Comparison of ENCODE assay signal across 8 cellular contexts in the genomic region with DNA sequence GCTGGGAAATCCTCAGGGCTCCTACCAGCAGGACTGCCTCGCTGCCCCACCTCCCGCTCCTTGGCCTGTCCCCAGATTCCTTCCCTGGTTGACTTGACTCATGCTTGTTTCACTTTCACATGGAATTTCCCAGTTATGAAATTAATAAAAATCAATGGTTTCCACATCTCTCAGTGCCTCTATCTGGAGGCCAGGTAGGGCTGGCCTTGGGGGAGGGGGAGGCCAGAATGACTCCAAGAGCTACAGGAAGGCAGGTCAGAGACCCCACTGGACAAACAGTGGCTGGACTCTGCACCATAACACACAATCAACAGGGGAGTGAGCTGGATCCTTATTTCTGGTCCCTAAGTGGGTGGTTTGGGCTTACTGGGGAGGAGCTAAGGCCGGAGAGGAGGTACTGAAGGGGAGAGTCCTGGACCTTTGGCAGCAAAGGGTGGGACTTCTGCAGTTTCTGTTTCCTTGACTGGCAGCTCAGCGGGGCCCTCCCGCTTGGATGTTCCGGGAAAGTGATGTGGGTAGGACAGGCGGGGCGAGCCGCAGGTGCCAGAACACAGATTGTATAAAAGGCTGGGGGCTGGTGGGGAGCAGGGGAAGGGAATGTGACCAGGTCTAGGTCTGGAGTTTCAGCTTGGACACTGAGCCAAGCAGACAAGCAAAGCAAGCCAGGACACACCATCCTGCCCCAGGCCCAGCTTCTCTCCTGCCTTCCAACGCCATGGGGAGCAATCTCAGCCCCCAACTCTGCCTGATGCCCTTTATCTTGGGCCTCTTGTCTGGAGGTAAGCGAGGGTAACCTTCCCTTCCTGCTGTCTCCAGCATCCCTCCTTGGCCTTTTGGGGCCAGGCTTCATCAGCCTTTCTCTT. TPM values are rescaled to one million over a fixed set of nuclear protein-coding genes. Genes with fewer than 3 reads are reported as not detected.
DNase-seq lines count a peak whose midpoint lies in the region; ATAC-seq, FAIRE-seq and TF ChIP-seq lines count a peak whose summit lies in the region.

TSS of gene CFB (plus strand) at position 589 of the 863 bp plus-strand sequence. CDS start at position 716, 127 bp downstream.

- H3K27me3 ChIP-seq in hepatocyte (no peaks in the 10 kb centered on the region), spleen (replicated peaks in 1 of 7) (peaks cover 0 to 36% (median 0%) of the 10 kb centered on the region in 7 donors)

- H3K36me3 ChIP-seq in hepatocyte (replicated peaks; ENCODE audit: insufficient read depth, low read depth) (no peaks in the 10 kb centered on the region), spleen (peaks cover 0 to 52% (median 2%) of the 10 kb centered on the region in 6 donors)

- H3K4me2 ChIP-seq in hepatocyte, result peak within 1 kb of the TSS; percentile 72

- H3K9me3 ChIP-seq in hepatocyte (ENCODE audit: low read depth) (no peaks in the 10 kb centered on the region), spleen (no peaks in the 10 kb centered on the region)

- H3K9me2 ChIP-seq in hepatocyte (replicated peaks; ENCODE audit: insufficient read depth), result no peaks in the 10 kb centered on the region

- H3K27ac ChIP-seq in hepatocyte, result peak within 1 kb of the TSS; percentile 95
- H3K27ac ChIP-seq in spleen, result peak within 1 kb of the TSS in 7 of 8 donors; percentile 57 to 79 (median 67)

- DNase-seq in H54 (ENCODE audit: insufficient read length, low spot score), result peak; percentile 96
- DNase-seq in amniotic epithelial cell (ENCODE audit: low read depth), result peak; percentile 90
- DNase-seq in hepatocyte (ENCODE audit: low spot score), result peak; percentile 89
- peak; percentile 70 for DNase-seq in spleen
- no peak for DNase-seq in T-helper 2 cell

- ATAC-seq in GM21526 (IDR thresholded peaks at IDR 0.05; ENCODE audit: low FRiP score, unreplicated experiment) (no peak), GM18520 (IDR thresholded peaks at IDR 0.05; ENCODE audit: unreplicated experiment) (no peak), HG03108 (IDR thresholded peaks at IDR 0.05; ENCODE audit: unreplicated experiment) (no peak)

- H3K4me3 ChIP-seq in hepatocyte, result no peak within 1 kb of the TSS
- H3K4me3 ChIP-seq in spleen, result peak within 1 kb of the TSS in 2 of 8 donors; percentile 11 to 18

- intact Hi-C loops in spleen (cut with DNase I; ENCODE audit: low total_unique reads), result no loop called here

- peaks cover 4% of the 10 kb centered on the region for H3K79me2 ChIP-seq in hepatocyte

- WGBS in hepatocyte (ENCODE audit: low lambda C conversion rate, missing lambda C conversion rate), result 44% methylated on average over 11 of the region's 11 CpGs
- 50 to 57% (median 54%) methylated on average over 11 of the region's 11 CpGs for WGBS in spleen, 5 donors

- H3K4me1 ChIP-seq in hepatocyte (ENCODE audit: insufficient read depth) (peaks cover 19% of the 10 kb centered on the region), spleen (peaks cover 0 to 19% (median 0%) of the 10 kb centered on the region in 6 donors)

- no peak within 1 kb of the TSS for H2AFZ ChIP-seq in hepatocyte

- no peak for TF ChIP-seq CTCF in hepatocyte (IDR thresholded peaks at IDR 0.05; ENCODE audit: poor library complexity)
- TF ChIP-seq CTCF in spleen (IDR thresholded peaks at IDR 0.05 in 8 of 11, conservative IDR thresholded peaks at IDR 0.05 in 3 of 11), result no peak

- peak; percentile 64 for FAIRE-seq in H54 (lab: Jason Lieb, UNC)

- H4K20me1 ChIP-seq in hepatocyte (ENCODE audit: insufficient read depth, poor library complexity, severe bottlenecking), result no peaks in the 10 kb centered on the region

- TF ChIP-seq POLR2A in H54 (IDR thresholded peaks at IDR 0.05; ENCODE audit: low read depth, low read length), result no peak
- no peak for TF ChIP-seq POLR2A in spleen (IDR thresholded peaks at IDR 0.05)

RNA-seq across cellular contexts. Expression of gene CFB, which starts in this region (rescaled TPM):
- total RNA-seq in hepatocyte, result 190 and 199 TPM in 2 replicates
- 287 and 349 TPM in 2 replicates for polyA plus RNA-seq in hepatocyte
- total RNA-seq in spleen, result 10 to 100 TPM in 6 of 7 donors, 1 to 10 TPM in 1; 5.4 to 35.8 (median 20.1) TPM
- 10 to 100 TPM; 24.1 to 31.2 (median 24.3) TPM for polyA plus RNA-seq in spleen

Comparison
In these comparisons a context has a peak if more than half of its experiments do, and no peak if none do; other contexts are left out.
1. DNase-seq: peak in H54 (single experiment), amniotic epithelial cell (single experiment), hepatocyte (single experiment) and spleen (single experiment); none in T-helper 2 cell (0 of 5).